8 cellular contexts compared by ENCODE assay signal in the genomic region with DNA sequence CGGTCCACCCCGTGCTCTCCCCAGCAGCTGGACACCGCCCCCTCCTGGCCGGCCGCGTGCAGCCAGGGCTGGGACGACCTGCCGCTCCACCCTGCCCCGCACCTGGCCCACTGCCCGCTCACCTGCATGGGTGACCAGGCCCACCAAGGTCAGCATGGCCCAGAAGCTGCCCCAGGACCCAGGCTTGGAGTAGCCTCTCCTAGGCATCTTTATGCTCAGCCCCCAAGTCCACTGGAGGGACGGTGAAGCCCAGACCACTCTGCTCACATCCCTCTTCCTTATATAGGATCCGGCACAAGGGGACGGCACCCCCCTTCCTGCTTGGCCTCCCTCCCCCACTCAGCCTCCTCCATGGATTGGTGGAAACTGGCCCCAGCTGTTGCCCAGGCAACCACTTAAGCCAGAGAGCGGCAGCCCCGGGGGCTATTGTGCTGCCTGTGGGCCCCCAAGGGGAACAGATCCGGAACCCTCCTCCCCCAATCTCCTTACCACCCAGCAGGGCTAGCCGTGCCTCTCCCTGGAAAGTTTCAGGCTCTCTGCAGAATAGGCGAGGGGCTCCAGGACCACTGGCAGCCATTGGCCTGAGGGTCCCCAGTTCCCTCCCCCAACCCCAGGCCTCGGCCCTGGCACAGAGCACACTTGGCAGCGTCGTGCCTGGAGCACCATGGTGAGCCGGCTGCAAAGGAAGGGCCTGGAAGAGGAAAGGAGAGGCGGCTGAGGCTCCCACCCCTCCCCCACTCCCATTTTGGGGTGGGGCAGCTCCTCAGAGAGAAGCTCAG. TPM values are rescaled to one million over a fixed set of nuclear protein-coding genes. Genes with fewer than 3 reads are reported as not detected.
DNase-seq lines count a peak whose midpoint lies in the region; ATAC-seq and TF ChIP-seq lines count a peak whose summit lies in the region.

A gene with protein sequence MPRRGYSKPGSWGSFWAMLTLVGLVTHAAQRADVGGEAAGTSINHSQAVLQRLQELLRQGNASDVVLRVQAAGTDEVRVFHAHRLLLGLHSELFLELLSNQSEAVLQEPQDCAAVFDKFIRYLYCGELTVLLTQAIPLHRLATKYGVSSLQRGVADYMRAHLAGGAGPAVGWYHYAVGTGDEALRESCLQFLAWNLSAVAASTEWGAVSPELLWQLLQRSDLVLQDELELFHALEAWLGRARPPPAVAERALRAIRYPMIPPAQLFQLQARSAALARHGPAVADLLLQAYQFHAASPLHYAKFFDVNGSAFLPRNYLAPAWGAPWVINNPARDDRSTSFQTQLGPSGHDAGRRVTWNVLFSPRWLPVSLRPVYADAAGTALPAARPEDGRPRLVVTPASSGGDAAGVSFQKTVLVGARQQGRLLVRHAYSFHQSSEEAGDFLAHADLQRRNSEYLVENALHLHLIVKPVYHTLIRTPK (minus strand): TSS at position 256 of the 779 bp plus-strand sequence. CDS start 49 bp downstream, at position 207.

- TF ChIP-seq CTCF in LNCaP clone FGC (IDR thresholded peaks at IDR 0.05; ENCODE audit: control insufficient read depth, extremely low read depth, insufficient read depth) (peak; percentile 92), epithelial cell of proximal tubule (conservative IDR thresholded peaks at IDR 0.05; ENCODE audit: low read depth, low read length) (peak; percentile 71)

- no peaks in the 10 kb centered on the region for H3K9me3 ChIP-seq in naive thymus-derived CD4-positive, alpha-beta T cell (ENCODE audit: control insufficient read depth in 2 of 3, low read length in 3 of 3)

- H3K9me3 Mint-ChIP-seq in naive thymus-derived CD4-positive, alpha-beta T cell, result no peaks in the 10 kb centered on the region

- H3K4me3 ChIP-seq in LNCaP clone FGC (ENCODE audit: low read depth, low read length), result no peak within 1 kb of the TSS
- H3K4me3 ChIP-seq in epithelial cell of proximal tubule (ENCODE audit: low read depth, low read length), result no peak within 1 kb of the TSS
- H3K4me3 ChIP-seq in naive thymus-derived CD4-positive, alpha-beta T cell (ENCODE audit: low read length), result no peak within 1 kb of the TSS

- H3K27me3 ChIP-seq in naive thymus-derived CD4-positive, alpha-beta T cell (ENCODE audit: control insufficient read depth in 2 of 2, insufficient read depth in 2 of 2, low read length in 2 of 2), result no peaks in the 10 kb centered on the region

- no peak within 1 kb of the TSS for H3K4me3 Mint-ChIP-seq in naive thymus-derived CD4-positive, alpha-beta T cell

- DNase-seq in COLO668 (lab: John Stamatoyannopoulos, UW; ENCODE audit: unreplicated experiment) (peak; percentile 76), LNCaP clone FGC (ENCODE audit: low read depth) (no peak), epithelial cell of proximal tubule (ENCODE audit: low read depth) (no peak)
- peak; percentile 57 for DNase-seq in activated CD4-positive, CD25-positive, alpha-beta regulatory T cell treated with anti-CD3 and anti-CD28 coated beads, Interleukin-2, amount 50 U/mL, for 72 hours
- DNase-seq in naive thymus-derived CD4-positive, alpha-beta T cell, result peak in 3 of 9 donors; percentile 18 to 56 (median 23)

- H3K27ac ChIP-seq in naive thymus-derived CD4-positive, alpha-beta T cell (ENCODE audit: low read depth, low read length), result no peak within 1 kb of the TSS

- peak; percentile 63 for ATAC-seq in naive thymus-derived CD4-positive, alpha-beta T cell
- ATAC-seq in HG02623 (IDR thresholded peaks at IDR 0.05; ENCODE audit: unreplicated experiment) (no peak), HG03175 (IDR thresholded peaks at IDR 0.05; ENCODE audit: unreplicated experiment) (no peak), HG02763 (IDR thresholded peaks at IDR 0.05; ENCODE audit: unreplicated experiment) (no peak)

- H3K36me3 ChIP-seq in naive thymus-derived CD4-positive, alpha-beta T cell (ENCODE audit: control insufficient read depth in 2 of 3, insufficient read depth in 3 of 3, low read length in 3 of 3), result no peaks in the 10 kb centered on the region

- CTCF ChIA-PET in naive thymus-derived CD4-positive, alpha-beta T cell (lab: Charles Lee), result interaction anchor here (0.6 to 1.2 kb wide), 4 partner anchors 9 to 851 kb away, joined by 3 to 4 read pairs (median 3); no protein-coding TSS in a partner anchor

- POLR2A ChIA-PET in naive thymus-derived CD4-positive, alpha-beta T cell (lab: Charles Lee), result no interaction called here

- H3K4me1 Mint-ChIP-seq in naive thymus-derived CD4-positive, alpha-beta T cell, result peaks cover 0 to 11% (median 4%) of the 10 kb centered on the region in 7 donors

- no peaks in the 10 kb centered on the region for H3K36me3 Mint-ChIP-seq in naive thymus-derived CD4-positive, alpha-beta T cell

- peak within 1 kb of the TSS in 1 of 9 donors; percentile 78 for H3K27ac Mint-ChIP-seq in naive thymus-derived CD4-positive, alpha-beta T cell

- no peaks in the 10 kb centered on the region for H3K4me1 ChIP-seq in naive thymus-derived CD4-positive, alpha-beta T cell (ENCODE audit: control insufficient read depth in 2 of 2, insufficient read depth in 2 of 2, low read length in 2 of 2)

- intact Hi-C loops in naive thymus-derived CD4-positive, alpha-beta T cell (cut with micrococcal nuclease), result loop anchor here in 1 of 2 donors (1.0 to 2.0 kb wide), 3 partner anchors 61 to 159 kb away; partner anchors contain the start of gene RPL38

- H3K27me3 Mint-ChIP-seq in naive thymus-derived CD4-positive, alpha-beta T cell, result peaks cover 14 to 27% (median 21%) of the 10 kb centered on the region in 5 donors

RNA-seq across cellular contexts. Expression of the gene that starts here (rescaled TPM):
- not detected in 2 replicates for total RNA-seq in epithelial cell of proximal tubule
- total RNA-seq in naive thymus-derived CD4-positive, alpha-beta T cell, result not detected
- polyA plus RNA-seq in naive thymus-derived CD4-positive, alpha-beta T cell, result not detected

Comparison
In these comparisons a context has a peak if more than half of its experiments do, and no peak if none do; other contexts are left out.
1. Peak in ATAC-seq in naive thymus-derived CD4-positive, alpha-beta T cell; RNA of the gene not detected or under 1 TPM.
2. DNase-seq: peak in COLO668 (single experiment) and activated CD4-positive, CD25-positive, alpha-beta regulatory T cell treated with anti-CD3 and anti-CD28 coated beads, Interleukin-2, amount 50 U/mL, for 72 hours (single experiment); none in LNCaP clone FGC (single experiment) and epithelial cell of proximal tubule (single experiment).